Comparison of ENCODE assay signal across 1 cellular context in the genomic region with DNA sequence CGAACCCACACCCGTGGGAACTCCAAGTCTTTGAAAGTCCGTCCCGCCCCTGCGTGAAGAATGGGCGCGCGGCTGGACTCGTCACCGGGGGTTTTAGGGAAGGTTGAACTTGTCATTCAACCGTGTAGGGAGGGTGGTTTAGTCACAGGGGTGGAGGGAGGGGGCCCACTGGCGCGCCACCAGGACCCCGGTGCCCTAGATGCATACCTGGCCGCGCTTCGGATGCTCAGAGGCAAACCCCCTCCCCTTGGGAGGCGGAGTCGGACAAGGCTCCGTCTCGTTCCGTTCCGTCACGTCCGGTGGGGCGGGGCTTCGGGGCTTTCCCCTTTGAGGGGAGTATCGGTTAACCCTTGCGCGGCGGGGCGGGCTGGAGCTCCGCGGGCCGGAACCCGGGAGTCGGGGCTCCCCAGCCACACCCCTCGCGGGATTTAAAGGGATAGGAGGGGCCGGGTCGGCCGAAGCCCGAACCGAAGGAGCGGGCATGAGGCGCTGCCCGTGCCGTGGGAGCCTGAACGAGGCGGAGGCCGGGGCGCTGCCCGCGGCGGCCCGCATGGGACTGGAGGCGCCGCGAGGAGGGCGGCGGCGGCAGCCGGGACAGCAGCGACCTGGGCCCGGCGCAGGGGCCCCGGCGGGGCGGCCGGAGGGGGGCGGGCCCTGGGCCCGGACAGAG.
A peak's percentile ranks its signal among the peaks of the same experiment; 100 is the strongest.
TF ChIP-seq lines count a peak whose summit lies in the region.

Gene COQ8B, minus strand, starts transcription at position 232 of the 670 bp plus-strand sequence. CDS start 2,254 bp downstream, outside the sequence.
Gene ITPKC, plus strand, starts transcription at position 458 of the 670 bp plus-strand sequence. Its CDS starts 24 bp downstream, at position 482.

TF ChIP-seq in GM23338, 12 proteins besides CTCF, POLR2A, EP300 and RAD21 (continued from another document):
- TF ChIP-seq ZNF114 (CRISPR knock-in tag; IDR thresholded peaks at IDR 0.05), result no peak
- TF ChIP-seq, protein P1, sequence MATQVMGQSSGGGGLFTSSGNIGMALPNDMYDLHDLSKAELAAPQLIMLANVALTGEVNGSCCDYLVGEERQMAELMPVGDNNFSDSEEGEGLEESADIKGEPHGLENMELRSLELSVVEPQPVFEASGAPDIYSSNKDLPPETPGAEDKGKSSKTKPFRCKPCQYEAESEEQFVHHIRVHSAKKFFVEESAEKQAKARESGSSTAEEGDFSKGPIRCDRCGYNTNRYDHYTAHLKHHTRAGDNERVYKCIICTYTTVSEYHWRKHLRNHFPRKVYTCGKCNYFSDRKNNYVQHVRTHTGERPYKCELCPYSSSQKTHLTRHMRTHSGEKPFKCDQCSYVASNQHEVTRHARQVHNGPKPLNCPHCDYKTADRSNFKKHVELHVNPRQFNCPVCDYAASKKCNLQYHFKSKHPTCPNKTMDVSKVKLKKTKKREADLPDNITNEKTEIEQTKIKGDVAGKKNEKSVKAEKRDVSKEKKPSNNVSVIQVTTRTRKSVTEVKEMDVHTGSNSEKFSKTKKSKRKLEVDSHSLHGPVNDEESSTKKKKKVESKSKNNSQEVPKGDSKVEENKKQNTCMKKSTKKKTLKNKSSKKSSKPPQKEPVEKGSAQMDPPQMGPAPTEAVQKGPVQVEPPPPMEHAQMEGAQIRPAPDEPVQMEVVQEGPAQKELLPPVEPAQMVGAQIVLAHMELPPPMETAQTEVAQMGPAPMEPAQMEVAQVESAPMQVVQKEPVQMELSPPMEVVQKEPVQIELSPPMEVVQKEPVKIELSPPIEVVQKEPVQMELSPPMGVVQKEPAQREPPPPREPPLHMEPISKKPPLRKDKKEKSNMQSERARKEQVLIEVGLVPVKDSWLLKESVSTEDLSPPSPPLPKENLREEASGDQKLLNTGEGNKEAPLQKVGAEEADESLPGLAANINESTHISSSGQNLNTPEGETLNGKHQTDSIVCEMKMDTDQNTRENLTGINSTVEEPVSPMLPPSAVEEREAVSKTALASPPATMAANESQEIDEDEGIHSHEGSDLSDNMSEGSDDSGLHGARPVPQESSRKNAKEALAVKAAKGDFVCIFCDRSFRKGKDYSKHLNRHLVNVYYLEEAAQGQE (IDR thresholded peaks at IDR 0.05; ENCODE audit: unreplicated experiment), result no peak
- peak; percentile 75 for TF ChIP-seq POLR2AphosphoS5 (IDR thresholded peaks at IDR 0.05; ENCODE audit: low read depth)
- TF ChIP-seq ZNF331 (CRISPR knock-in tag; IDR thresholded peaks at IDR 0.05; ENCODE audit: low read depth), result no peak
- no peak for TF ChIP-seq NANOG (IDR thresholded peaks at IDR 0.05; ENCODE audit: borderline replicate concordance)
- TF ChIP-seq ETS1 (IDR thresholded peaks at IDR 0.05), result peak; percentile 31; the same call in 1 of the 2 replicates
- no peak for TF ChIP-seq STAT1 (IDR thresholded peaks at IDR 0.05; ENCODE audit: unreplicated experiment)
- no peak for TF ChIP-seq EZH2phosphoT487 (IDR thresholded peaks at IDR 0.05; ENCODE audit: unreplicated experiment)
- no peak for TF ChIP-seq JUNB (IDR thresholded peaks at IDR 0.05; ENCODE audit: unreplicated experiment)
